ENCODE assay signal across 8 cellular contexts in genomic region chr14:21070610-21071224, GRCh38. TPM values are rescaled to one million over a fixed set of nuclear protein-coding genes. Genes with fewer than 3 reads are reported as not detected.
DNase-seq lines count a peak whose midpoint lies in the region; ATAC-seq and TF ChIP-seq lines count a peak whose summit lies in the region.

No MANE protein-coding gene starts in this region.

- H4K20me1 ChIP-seq in Karpas-422 (ENCODE audit: insufficient read depth, low read depth, low read length) (no peaks in the 10 kb centered on the region), osteoblast (ENCODE audit: insufficient read depth, low read length) (peaks cover 19% of the 10 kb centered on the region)

- no peaks in the 10 kb centered on the region for H3K9me3 Mint-ChIP-seq in activated T-helper 2 cell treated with anti-CD3 and anti-CD28 coated beads, Interferon-gamma antibody, Interleukin-2, Interleukin-4, amounts not matched to agents 10 μg/mL and 5 μg/mL and 100 μg/mL, durations not matched to agents 14 hours and 24 hours and 36 hours

- no peaks in the 10 kb centered on the region for H3K36me3 ChIP-seq in Karpas-422 (ENCODE audit: insufficient read depth, low read length)
- peaks cover 3% of the 10 kb centered on the region for H3K36me3 ChIP-seq in cardiac muscle cell
- H3K36me3 ChIP-seq in osteoblast (ENCODE audit: insufficient read depth, low read length), result peaks cover 24% of the 10 kb centered on the region

- no peaks in the 10 kb centered on the region for H3K36me3 Mint-ChIP-seq in activated T-helper 2 cell treated with anti-CD3 and anti-CD28 coated beads, Interferon-gamma antibody, Interleukin-2, Interleukin-4, amounts not matched to agents 10 μg/mL and 5 μg/mL and 100 μg/mL, durations not matched to agents 14 hours and 24 hours and 36 hours (ENCODE audit: low read depth)

- H2AFZ ChIP-seq in Karpas-422 (ENCODE audit: low read length) (peak overlapping the region; percentile 42; the same call in 1 of the 2 replicates), osteoblast (ENCODE audit: low read length) (peak overlapping the region; percentile 48)

- H3K79me2 ChIP-seq in Karpas-422 (ENCODE audit: low read length) (no peaks in the 10 kb centered on the region), osteoblast (ENCODE audit: insufficient read depth, low read length) (peaks cover 17% of the 10 kb centered on the region)

- H3K4me1 Mint-ChIP-seq in activated T-helper 2 cell treated with anti-CD3 and anti-CD28 coated beads, Interferon-gamma antibody, Interleukin-2, Interleukin-4, amounts not matched to agents 10 μg/mL and 5 μg/mL and 100 μg/mL, durations not matched to agents 14 hours and 24 hours and 36 hours (ENCODE audit: low read depth), result peaks cover 30% of the 10 kb centered on the region

- H3K27ac ChIP-seq in Karpas-422 (ENCODE audit: low read length) (no peak overlapping the region), cardiac muscle cell (peak overlapping the region; percentile 77), osteoblast (ENCODE audit: low read depth, low read length) (peak overlapping the region; percentile 91)

- no peaks in the 10 kb centered on the region for H3K9me2 ChIP-seq in Karpas-422 (replicated peaks; ENCODE audit: insufficient read depth, low read length)

- peak overlapping the region; percentile 64 for H3K9ac ChIP-seq in Karpas-422 (ENCODE audit: low read length)

- H3K4me3 ChIP-seq in Karpas-422 (ENCODE audit: low read length) (peak overlapping the region; percentile 64), cardiac muscle cell (peak overlapping the region; percentile 85), osteoblast (ENCODE audit: insufficient read depth, low read length) (peak overlapping the region; percentile 76)

- H3K4me3 Mint-ChIP-seq in activated T-helper 2 cell treated with anti-CD3 and anti-CD28 coated beads, Interferon-gamma antibody, Interleukin-2, Interleukin-4, amounts not matched to agents 10 μg/mL and 5 μg/mL and 100 μg/mL, durations not matched to agents 14 hours and 24 hours and 36 hours (ENCODE audit: low read depth), result peak overlapping the region; percentile 72

- H3K4me2 ChIP-seq in Karpas-422 (ENCODE audit: low read depth, low read length, poor library complexity, severe bottlenecking), result peak overlapping the region; percentile 69
- peak overlapping the region; percentile 93 for H3K4me2 ChIP-seq in osteoblast (ENCODE audit: insufficient read depth, low read length)

- intact Hi-C loops in activated T-helper 2 cell treated with anti-CD3 and anti-CD28 coated beads, Interferon-gamma antibody, Interleukin-2, Interleukin-4, amounts not matched to agents 10 μg/mL and 5 μg/mL and 100 μg/mL, durations not matched to agents 14 hours and 24 hours and 36 hours (cut with micrococcal nuclease), result no loop called here

- ATAC-seq in GM19351 (IDR thresholded peaks at IDR 0.05; ENCODE audit: unreplicated experiment), result peak; percentile 18
- ATAC-seq in HG02884 (IDR thresholded peaks at IDR 0.05; ENCODE audit: unreplicated experiment), result no peak

- H3K4me1 ChIP-seq in Karpas-422 (ENCODE audit: low read length), result peaks cover 26% of the 10 kb centered on the region
- peaks cover 8% of the 10 kb centered on the region for H3K4me1 ChIP-seq in cardiac muscle cell (ENCODE audit: low read depth)
- H3K4me1 ChIP-seq in osteoblast (ENCODE audit: insufficient read depth, low read length), result peaks cover 35% of the 10 kb centered on the region

- H3K9me3 ChIP-seq in Karpas-422 (ENCODE audit: low read length) (no peaks in the 10 kb centered on the region), cardiac muscle cell (ENCODE audit: low read depth) (no peaks in the 10 kb centered on the region), osteoblast (ENCODE audit: low read depth, low read length) (no peaks in the 10 kb centered on the region)

- TF ChIP-seq CTCF in cardiac muscle cell (IDR thresholded peaks at IDR 0.05; ENCODE audit: low read depth, low read length), result no peak
- TF ChIP-seq CTCF in osteoblast (IDR thresholded peaks at IDR 0.05; ENCODE audit: extremely low read depth, low read depth, low read length), result no peak

- peaks cover 71% of the 10 kb centered on the region for H3K27me3 Mint-ChIP-seq in activated T-helper 2 cell treated with anti-CD3 and anti-CD28 coated beads, Interferon-gamma antibody, Interleukin-2, Interleukin-4, amounts not matched to agents 10 μg/mL and 5 μg/mL and 100 μg/mL, durations not matched to agents 14 hours and 24 hours and 36 hours (ENCODE audit: low read depth)

- H3K27ac Mint-ChIP-seq in activated T-helper 2 cell treated with anti-CD3 and anti-CD28 coated beads, Interferon-gamma antibody, Interleukin-2, Interleukin-4, amounts not matched to agents 10 μg/mL and 5 μg/mL and 100 μg/mL, durations not matched to agents 14 hours and 24 hours and 36 hours, result no peak overlapping the region

- peak; percentile 9 for DNase-seq in DMS114 treated with DMSO at 0.1 percent for 48 hours (lab: John Stamatoyannopoulos, UW; ENCODE audit: unreplicated experiment)
- DNase-seq in Karpas-422, result no peak
- no peak for DNase-seq in activated T-helper 2 cell treated with anti-CD3 and anti-CD28 coated beads, Interferon-gamma antibody, Interleukin-2, Interleukin-4, amounts not matched to agents 10 μg/mL and 5 μg/mL and 100 μg/mL, durations not matched to agents 14 hours and 24 hours and 36 hours (ENCODE audit: low spot score)
- DNase-seq in cardiac muscle cell (ENCODE audit: low read depth in 1 of 2, low spot score in 1 of 2), result peak; percentile 60 to 75
- peak; percentile 96 for DNase-seq in osteoblast (ENCODE audit: insufficient read length, low spot score, missing footprints)
- no peak for DNase-seq in HT-29 (ENCODE audit: low spot score)

- peaks cover 3% of the 10 kb centered on the region; the same call in 1 of the 2 replicates for H3K27me3 ChIP-seq in Karpas-422 (ENCODE audit: low read length)
- no peaks in the 10 kb centered on the region for H3K27me3 ChIP-seq in cardiac muscle cell
- no peaks in the 10 kb centered on the region for H3K27me3 ChIP-seq in osteoblast (ENCODE audit: insufficient read depth, low read length)

RNA-seq across cellular contexts. Expression of gene ARHGEF40, which starts 0.6 kb away (rescaled TPM):
- 2.2 TPM in 2 replicates for total RNA-seq in Karpas-422 (2014; rRNA removed; shearing (Covaris generic); ENCODE audit: low replicate concordance)
- 0.05 and 0.16 TPM in 2 replicates for total RNA-seq in activated T-helper 2 cell treated with anti-CD3 and anti-CD28 coated beads, Interferon-gamma antibody, Interleukin-2, Interleukin-4, amounts not matched to agents 10 μg/mL and 5 μg/mL and 100 μg/mL, durations not matched to agents 14 hours and 24 hours and 36 hours
- total RNA-seq in cardiac muscle cell (32.9 and 41.7 TPM in 2 replicates), osteoblast (33.3 and 35.4 TPM in 2 replicates)
- 26.4 and 31.6 TPM in 2 replicates for polyA plus RNA-seq in cardiac muscle cell
- total RNA-seq in HT-29 (2014; rRNA removed; shearing (Covaris generic)), result 18.4 and 20.0 TPM in 2 replicates

RNA-seq across cellular contexts. Expression of gene RNASE8, which starts 13.1 kb away (rescaled TPM):
- not detected in 2 replicates for total RNA-seq in Karpas-422 (2014; rRNA removed; shearing (Covaris generic); ENCODE audit: low replicate concordance)
- total RNA-seq in activated T-helper 2 cell treated with anti-CD3 and anti-CD28 coated beads, Interferon-gamma antibody, Interleukin-2, Interleukin-4, amounts not matched to agents 10 μg/mL and 5 μg/mL and 100 μg/mL, durations not matched to agents 14 hours and 24 hours and 36 hours, result not detected in 2 replicates
- total RNA-seq in cardiac muscle cell (not detected in 2 replicates), osteoblast (not detected in 2 replicates)
- polyA plus RNA-seq in cardiac muscle cell, result not detected in 2 replicates
- total RNA-seq in HT-29 (2014; rRNA removed; shearing (Covaris generic)), result not detected in 2 replicates

RNA-seq across cellular contexts. Expression of gene ZNF219, which starts 27.7 kb away (rescaled TPM):
- total RNA-seq in Karpas-422 (2014; rRNA removed; shearing (Covaris generic); ENCODE audit: low replicate concordance), result 3.4 and 3.8 TPM in 2 replicates
- total RNA-seq in activated T-helper 2 cell treated with anti-CD3 and anti-CD28 coated beads, Interferon-gamma antibody, Interleukin-2, Interleukin-4, amounts not matched to agents 10 μg/mL and 5 μg/mL and 100 μg/mL, durations not matched to agents 14 hours and 24 hours and 36 hours, result 9.4 and 11.0 TPM in 2 replicates
- total RNA-seq in cardiac muscle cell, result 143 and 154 TPM in 2 replicates
- 49.5 and 77.0 TPM in 2 replicates for polyA plus RNA-seq in cardiac muscle cell
- total RNA-seq in osteoblast, result 8.3 and 9.4 TPM in 2 replicates
- 13.6 and 14.6 TPM in 2 replicates for total RNA-seq in HT-29 (2014; rRNA removed; shearing (Covaris generic))

RNA-seq across cellular contexts. Expression of gene RNASE7, which starts 28.6 kb away (rescaled TPM):
- total RNA-seq in Karpas-422 (2014; rRNA removed; shearing (Covaris generic); ENCODE audit: low replicate concordance), result not detected in 2 replicates
- total RNA-seq in activated T-helper 2 cell treated with anti-CD3 and anti-CD28 coated beads, Interferon-gamma antibody, Interleukin-2, Interleukin-4, amounts not matched to agents 10 μg/mL and 5 μg/mL and 100 μg/mL, durations not matched to agents 14 hours and 24 hours and 36 hours, result not detected in 2 replicates
- total RNA-seq in cardiac muscle cell (not detected in 2 replicates), osteoblast (not detected in 2 replicates)
- not detected in 2 replicates for polyA plus RNA-seq in cardiac muscle cell
- total RNA-seq in HT-29 (2014; rRNA removed; shearing (Covaris generic)), result not detected in 2 replicates

RNA-seq across cellular contexts. Expression of gene TMEM253, which starts 30.1 kb away (rescaled TPM):
- not detected in 2 replicates for total RNA-seq in Karpas-422 (2014; rRNA removed; shearing (Covaris generic); ENCODE audit: low replicate concordance)
- total RNA-seq in activated T-helper 2 cell treated with anti-CD3 and anti-CD28 coated beads, Interferon-gamma antibody, Interleukin-2, Interleukin-4, amounts not matched to agents 10 μg/mL and 5 μg/mL and 100 μg/mL, durations not matched to agents 14 hours and 24 hours and 36 hours, result not detected in 2 replicates
- 0.46 and 1.2 TPM in 2 replicates for total RNA-seq in cardiac muscle cell
- 1.3 and 2.4 TPM in 2 replicates for polyA plus RNA-seq in cardiac muscle cell
- not detected in 2 replicates for total RNA-seq in osteoblast
- 0.41 TPM in 1 of 2 replicates, not detected in the other for total RNA-seq in HT-29 (2014; rRNA removed; shearing (Covaris generic))

Comparison
In these comparisons a context has a peak if more than half of its experiments do, and no peak if none do; other contexts are left out.
1. DNase-seq: peak in DMS114 treated with DMSO at 0.1 percent for 48 hours (single experiment), cardiac muscle cell (2 of 2) and osteoblast (single experiment); none in Karpas-422 (single experiment), activated T-helper 2 cell treated with anti-CD3 and anti-CD28 coated beads, Interferon-gamma antibody, Interleukin-2, Interleukin-4, amounts not matched to agents 10 μg/mL and 5 μg/mL and 100 μg/mL, durations not matched to agents 14 hours and 24 hours and 36 hours (single experiment) and HT-29 (single experiment).
2. Peak in every context shown above with its lines, with median percentiles within 50 percentile points of each other: H3K4me3 ChIP-seq.